Comparison of ENCODE assay signal across 15 cellular contexts in the genomic region with DNA sequence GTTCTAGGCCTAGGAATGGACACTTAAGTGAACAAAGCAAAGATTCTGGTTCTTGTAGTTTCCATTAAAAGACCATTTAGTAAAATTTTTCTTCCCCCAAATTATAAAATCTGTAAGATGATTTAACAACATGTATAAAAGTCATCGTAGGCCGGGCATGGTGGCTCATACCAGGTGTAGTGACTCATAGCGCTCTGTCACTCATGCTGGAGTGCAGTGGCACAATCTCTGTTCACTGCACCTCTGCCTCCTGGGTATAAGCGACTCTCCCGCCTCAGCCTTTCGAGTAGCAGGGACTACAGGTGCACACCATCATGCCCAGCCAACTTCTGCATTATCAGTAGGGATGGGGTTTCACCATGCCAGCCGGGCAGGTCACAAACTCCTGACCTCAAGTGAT.
"Had no signal": no experiment of that assay in that cellular context is flagged by ENCODE, and none has a peak within 500 bp of the region (broad histone marks: within the 10 kb centered on the region; RNA-seq: fewer than 3 reads in every experiment).

No MANE protein-coding gene starts in this region.

- H3K4me1 ChIP-seq: left ventricle myocardium inferior, tibial nerve, vagina had no signal

- H3K27me3 Mint-ChIP-seq: activated T-cell treated with anti-CD3 and anti-CD28 coated beads, Interleukin-2, amount 50 U/mL, for 24 hours; naive thymus-derived CD4-positive, alpha-beta T cell; stimulated activated naive B cell treated with anti-CD40 and anti-IgM and Interleukin-4, amounts not matched to agents 10 μg/mL and 1 μg/mL and 100 μg/mL, for 72 hours had no signal

- H3K79me2 ChIP-seq: hepatocyte had no signal

- H2AFZ ChIP-seq: hepatocyte had no signal

- H3K27me3 ChIP-seq: hepatocyte, vagina had no signal

- H3K4me3 ChIP-seq: hepatocyte, left ventricle myocardium inferior, mucosa of descending colon, tibial nerve, vagina had no signal

- H3K36me3 Mint-ChIP-seq: stimulated activated naive B cell treated with anti-CD40 and anti-IgM and Interleukin-4, amounts not matched to agents 10 μg/mL and 1 μg/mL and 100 μg/mL, for 72 hours had no signal

- ATAC-seq: esophagus mucosa; mucosa of descending colon; naive thymus-derived CD4-positive, alpha-beta T cell; stimulated activated naive B cell treated with anti-CD40 and anti-IgM and Interleukin-4, amounts not matched to agents 10 μg/mL and 1 μg/mL and 100 μg/mL, for 72 hours had no signal

- H3K9me3 Mint-ChIP-seq: activated T-cell treated with anti-CD3 and anti-CD28 coated beads, Interleukin-2, amount 50 U/mL, for 24 hours; naive thymus-derived CD4-positive, alpha-beta T cell; stimulated activated naive B cell treated with anti-CD40 and anti-IgM and Interleukin-4, amounts not matched to agents 10 μg/mL and 1 μg/mL and 100 μg/mL, for 72 hours had no signal

- H3K4me3 Mint-ChIP-seq: activated T-cell treated with anti-CD3 and anti-CD28 coated beads, Interleukin-2, amount 50 U/mL, for 24 hours; naive thymus-derived CD4-positive, alpha-beta T cell; stimulated activated naive B cell treated with anti-CD40 and anti-IgM and Interleukin-4, amounts not matched to agents 10 μg/mL and 1 μg/mL and 100 μg/mL, for 72 hours had no signal

- FAIRE-seq: endometrium, keratinocyte had no signal

- H3K4me2 ChIP-seq: hepatocyte had no signal

- H3K4me1 Mint-ChIP-seq: stimulated activated naive B cell treated with anti-CD40 and anti-IgM and Interleukin-4, amounts not matched to agents 10 μg/mL and 1 μg/mL and 100 μg/mL, for 72 hours had no signal

- H3K27ac Mint-ChIP-seq: activated T-cell treated with anti-CD3 and anti-CD28 coated beads, Interleukin-2, amount 50 U/mL, for 24 hours; stimulated activated naive B cell treated with anti-CD40 and anti-IgM and Interleukin-4, amounts not matched to agents 10 μg/mL and 1 μg/mL and 100 μg/mL, for 72 hours had no signal

- H3K27ac ChIP-seq: hepatocyte, left ventricle myocardium inferior, tibial nerve, vagina had no signal

- H3K36me3 ChIP-seq: left ventricle myocardium inferior, tibial nerve, vagina had no signal

- DNase-seq: activated CD4-positive, alpha-beta T cell treated with anti-CD3 and anti-CD28 coated beads for 4 hours; activated effector memory CD4-positive, alpha-beta T cell treated with Interleukin-2 at 50 U/mL for 16 hours; activated naive CD4-positive, alpha-beta T cell treated with anti-CD3 and anti-CD28 coated beads, Interleukin-2, amount 50 U/mL, for 16 hours; activated T-cell treated with anti-CD3 and anti-CD28 coated beads, Interleukin-2, amount 50 U/mL, for 24 hours; caudate nucleus; left ventricle myocardium inferior; mucosa of descending colon; naive thymus-derived CD4-positive, alpha-beta T cell; stimulated activated naive B cell treated with anti-CD40 and anti-IgM and Interleukin-4, amounts not matched to agents 10 μg/mL and 1 μg/mL and 100 μg/mL, for 72 hours had no signal

- H3K9me3 ChIP-seq: left ventricle myocardium inferior, mucosa of descending colon, tibial nerve, vagina had no signal
